Comparison of ENCODE assay signal across 8 cellular contexts in genomic region chr12:6323340-6323994, GRCh38. TPM values are rescaled to one million over a fixed set of nuclear protein-coding genes. Genes with fewer than 3 reads are reported as not detected.
A peak's percentile ranks its signal among the peaks of the same experiment; 100 is the strongest.
DNase-seq lines count a peak whose midpoint lies in the region; ATAC-seq, FAIRE-seq and TF ChIP-seq lines count a peak whose summit lies in the region.

No MANE protein-coding gene starts in this region.

- H2BK5ac ChIP-seq in neuronal stem cell (ENCODE audit: low read length), result peak overlapping the region; percentile 75

- TF ChIP-seq EP300 in A549 (IDR thresholded peaks at IDR 0.05), result no peak

- H3K14ac ChIP-seq in neuronal stem cell (ENCODE audit: low read length), result no peak overlapping the region

- H3K18ac ChIP-seq in neuronal stem cell (ENCODE audit: low read length), result peak overlapping the region; percentile 77

- TF ChIP-seq POLR2A in A549 (IDR thresholded peaks at IDR 0.05; ENCODE audit: low read length), result no peak

- no peak overlapping the region for H3K23ac ChIP-seq in neuronal stem cell (ENCODE audit: low read depth, low read length, poor library complexity)

- peaks cover 2 to 20% of the 10 kb centered on the region in 2 donors for H3K36me3 ChIP-seq in neuronal stem cell (replicated peaks in 1 of 2; ENCODE audit: control insufficient read depth in 2 of 2, insufficient read depth in 2 of 2, low read length in 2 of 2)

- H2BK120ac ChIP-seq in neuronal stem cell (ENCODE audit: low read depth, low read length), result no peak overlapping the region

- no peak overlapping the region for H2AK5ac ChIP-seq in neuronal stem cell (ENCODE audit: low read depth, low read length)

- no peak overlapping the region for H2BK12ac ChIP-seq in neuronal stem cell (ENCODE audit: low read length)

- no peak overlapping the region for H4K8ac ChIP-seq in neuronal stem cell (ENCODE audit: low read depth, low read length)

- H3K27ac ChIP-seq in A549 (peak overlapping the region; percentile 81 to 95), neuronal stem cell (replicated peaks; ENCODE audit: low read length) (peak overlapping the region; percentile 61)

- peak; percentile 72 for TF ChIP-seq CTCF in A549 (IDR thresholded peaks at IDR 0.05)

- H3K4ac ChIP-seq in neuronal stem cell (ENCODE audit: low read length), result no peak overlapping the region

- no peak overlapping the region for H2BK15ac ChIP-seq in neuronal stem cell (ENCODE audit: low read length)

- peak overlapping the region; percentile 80 for H2AFZ ChIP-seq in neuronal stem cell (ENCODE audit: low read length)

- FAIRE-seq in A549 (lab: Jason Lieb, UNC) (peak; percentile 72), frontal cortex (lab: Jason Lieb, UNC) (no peak)

- 27% methylated on average over 14 of the region's 14 CpGs for WGBS in A549 (ENCODE audit: missing lambda C conversion rate)
- whole genome bisulfite sequencing in neuronal stem cell (ENCODE audit: extremely low coverage in 2 of 2, insufficient read length in 2 of 2, insufficient replicate concordance in 1 of 2), 2 donors, result no CpG with 5 or more reads among the region's 14 CpGs

- H3K27me3 ChIP-seq in neuronal stem cell (ENCODE audit: control insufficient read depth in 3 of 3, insufficient read depth in 3 of 3, low read depth in 1 of 3, low read length in 3 of 3), result no peaks in the 10 kb centered on the region

- H3K4me1 ChIP-seq in A549 (peaks cover 93% of the 10 kb centered on the region), neuronal stem cell (ENCODE audit: control insufficient read depth in 2 of 2, insufficient read depth in 1 of 2, low read depth in 1 of 2, low read length in 2 of 2) (peaks cover 23 to 25% of the 10 kb centered on the region in 2 donors)

- peak; percentile 88 to 92 for DNase-seq in A549 (ENCODE audit: low read depth in 1 of 2, low spot score in 1 of 2)
- DNase-seq in GM04504 (ENCODE audit: low read depth), result peak; percentile 89
- peak; percentile 72 for DNase-seq in NOMO-1 treated with DMSO at 0.1 percent for 48 hours (lab: John Stamatoyannopoulos, UW; ENCODE audit: unreplicated experiment)
- peak; percentile 34 for DNase-seq in activated naive CD4-positive, alpha-beta T cell treated with anti-CD3 and anti-CD28 coated beads, Interleukin-2, amount 50 U/mL, for 16 hours
- DNase-seq in frontal cortex (ENCODE audit: low spot score in 2 of 2), result peak; percentile 58 to 78
- no peak for DNase-seq in neuronal stem cell (ENCODE audit: low spot score)
- DNase-seq in NCI-H2029 treated with DMSO at 0.1 percent for 48 hours (lab: John Stamatoyannopoulos, UW), result no peak

- no peak overlapping the region for H4K91ac ChIP-seq in neuronal stem cell (ENCODE audit: low read depth, low read length, poor library complexity)

- H3K79me1 ChIP-seq in neuronal stem cell (ENCODE audit: low read depth, low read length), result no peaks in the 10 kb centered on the region

- TF ChIP-seq RAD21 in A549 (conservative IDR thresholded peaks at IDR 0.05 in 1 of 2, IDR thresholded peaks at IDR 0.05 in 1 of 2), result peak; percentile 61 to 75; a peak in 4 of 5 replicates

- peak overlapping the region; percentile 11; the same call in 1 of the 3 replicates for H3K4me3 ChIP-seq in A549
- H3K4me3 ChIP-seq in neuronal stem cell (ENCODE audit: low read length in 2 of 2), result peak overlapping the region in 1 of 2 donors; percentile 21

- H3K9me3 ChIP-seq in A549 (no peaks in the 10 kb centered on the region), neuronal stem cell (replicated peaks in 1 of 2; ENCODE audit: control insufficient read depth in 2 of 2, insufficient read depth in 1 of 2, low read depth in 1 of 2, low read length in 2 of 2) (no peaks in the 10 kb centered on the region)

- peak; percentile 56 to 67 for ATAC-seq in A549
- ATAC-seq in HG03066 (IDR thresholded peaks at IDR 0.05; ENCODE audit: low read depth, unreplicated experiment), result peak; percentile 78

- CTCF ChIA-PET in A549 (lab: Yijun Ruan, JAX), result interaction anchor here (0.6 to 4.5 kb wide), 44 partner anchors 8 to 545 kb away, joined by 3 to 56 read pairs (median 5); partner anchors contain the start of genes LTBR, TNFRSF1A and VAMP1

- H3K4me2 ChIP-seq in A549, result peak overlapping the region; percentile 64
- H3K4me2 ChIP-seq in neuronal stem cell (ENCODE audit: insufficient read depth, low read length, poor library complexity, severe bottlenecking), result peak overlapping the region; percentile 28

- POLR2A ChIA-PET in A549 (lab: Yijun Ruan, JAX), result interaction anchor here (0.8 to 1.6 kb wide), 7 partner anchors 9 to 214 kb away, joined by 3 to 12 read pairs (median 6); partner anchors contain the start of genes LTBR and VAMP1

- H3K9ac ChIP-seq in neuronal stem cell (ENCODE audit: low read depth, low read length, poor library complexity), result no peak overlapping the region

TF ChIP-seq in A549, 52 proteins besides CTCF, POLR2A, EP300 and RAD21:
- TF ChIP-seq HOXA7 (CRISPR knock-in tag; IDR thresholded peaks at IDR 0.05), result peak; percentile 84; the same call in 1 of the 2 replicates
- TF ChIP-seq POLR2AphosphoS2 (conservative IDR thresholded peaks at IDR 0.05; ENCODE audit: low read length), result 0 out of 2 replicates have a peak, but pooled peaks have one; percentile 49
- TF ChIP-seq CEBPB (IDR thresholded peaks at IDR 0.05), result 0 out of 4 replicates have a peak, but pooled peaks of 1 of the 2 experiments have one; percentile 3
- TF ChIP-seq MAFK (IDR thresholded peaks at IDR 0.05; ENCODE audit: partially characterized antibody), result peak; percentile 97
- TF ChIP-seq TP53 (CRISPR knock-in tag; IDR thresholded peaks at IDR 0.05), result peak; percentile 72; the same call in 1 of the 2 replicates
- TF ChIP-seq EHF (CRISPR knock-in tag; IDR thresholded peaks at IDR 0.05), result no peak
- peak; percentile 54; the same call in 1 of the 2 replicates for TF ChIP-seq JUNB (IDR thresholded peaks at IDR 0.05)
- TF ChIP-seq USF2 (IDR thresholded peaks at IDR 0.05), result no peak
- TF ChIP-seq JUN (IDR thresholded peaks at IDR 0.05), result peak in 1 of 2 experiments; percentile 64; a peak in 2 of 5 replicates
- TF ChIP-seq FOSL2 (IDR thresholded peaks at IDR 0.05), result peak; percentile 70
- TF ChIP-seq FOSL2 (CRISPR knock-in tag; IDR thresholded peaks at IDR 0.05), result peak; percentile 98
- peak; percentile 65 for TF ChIP-seq FOSB (CRISPR knock-in tag; IDR thresholded peaks at IDR 0.05)
- no peak for TF ChIP-seq BHLHE40 (IDR thresholded peaks at IDR 0.05; ENCODE audit: low read depth, low read length)
- TF ChIP-seq MAX (IDR thresholded peaks at IDR 0.05), result no peak
- TF ChIP-seq SMC3 (IDR thresholded peaks at IDR 0.05), result peak; percentile 74
TF ChIP-seq in A549: peak in this region for 10.

RNA-seq across cellular contexts. Expression of gene PLEKHG6, which starts 13.0 kb away (rescaled TPM):
- polyA plus RNA-seq in A549 (2011; rRNA removed) (0.25 and 0.31 TPM in 2 replicates), A549 (2017; fragmentation: RNase III; extraction: RNeasy Plus Mini Kit Qiagen cat#74134 plus additional on column Dnase treatment) (0.15 to 0.29 TPM (median 0.16 TPM) in 3 replicates)
- polyA plus RNA-seq in A549 (2012; cell fraction: cytosol; rRNA removed), result 0.26 and 0.70 TPM in 2 replicates
- 0.26 and 0.33 TPM in 2 replicates for polyA plus RNA-seq in A549 (2012; cell fraction: nucleus; rRNA removed)
- 0.41 and 0.88 TPM in 2 replicates for polyA minus RNA-seq in A549 (2011; rRNA and poly(A)+ RNA removed)
- under 0.01 TPM for total RNA-seq in frontal cortex
- 1.2 TPM for polyA plus RNA-seq in neuronal stem cell (2013, experiment 1 of 2)
- polyA plus RNA-seq in neuronal stem cell (2013, experiment 2 of 2), result 1.3 TPM

RNA-seq across cellular contexts. Expression of gene TNFRSF1A, which starts 18.4 kb away (rescaled TPM):
- 460 and 621 TPM in 2 replicates for polyA plus RNA-seq in A549 (2011; rRNA removed)
- polyA plus RNA-seq in A549 (2012; cell fraction: cytosol; rRNA removed), result 275 and 344 TPM in 2 replicates
- 409 and 455 TPM in 2 replicates for polyA plus RNA-seq in A549 (2012; cell fraction: nucleus; rRNA removed)
- polyA plus RNA-seq in A549 (2017; fragmentation: RNase III; extraction: RNeasy Plus Mini Kit Qiagen cat#74134 plus additional on column Dnase treatment), result 324 to 416 TPM (median 367 TPM) in 3 replicates
- polyA minus RNA-seq in A549 (2011; rRNA and poly(A)+ RNA removed), result 307 and 325 TPM in 2 replicates
- 4.5 TPM for total RNA-seq in frontal cortex
- 35.2 TPM for polyA plus RNA-seq in neuronal stem cell (2013, experiment 1 of 2)
- 34.5 TPM for polyA plus RNA-seq in neuronal stem cell (2013, experiment 2 of 2)

RNA-seq across cellular contexts. Expression of gene SCNN1A, which starts 51.9 kb away (rescaled TPM):
- 7.0 and 7.6 TPM in 2 replicates for polyA plus RNA-seq in A549 (2011; rRNA removed)
- polyA plus RNA-seq in A549 (2012; cell fraction: cytosol; rRNA removed), result 4.2 and 6.8 TPM in 2 replicates
- polyA plus RNA-seq in A549 (2012; cell fraction: nucleus; rRNA removed), result 14.1 and 14.4 TPM in 2 replicates
- 4.3 to 6.0 TPM (median 5.7 TPM) in 3 replicates for polyA plus RNA-seq in A549 (2017; fragmentation: RNase III; extraction: RNeasy Plus Mini Kit Qiagen cat#74134 plus additional on column Dnase treatment)
- polyA minus RNA-seq in A549 (2011; rRNA and poly(A)+ RNA removed), result 6.4 and 12.4 TPM in 2 replicates
- not detected for total RNA-seq in frontal cortex
- polyA plus RNA-seq in neuronal stem cell (2013, experiment 1 of 2), result 0.40 TPM
- 0.68 TPM for polyA plus RNA-seq in neuronal stem cell (2013, experiment 2 of 2)

Comparison
In these comparisons a context has a peak if more than half of its experiments do, and no peak if none do; other contexts are left out.
1. DNase-seq: peak in A549 (2 of 2), GM04504 (single experiment), NOMO-1 treated with DMSO at 0.1 percent for 48 hours (single experiment), activated naive CD4-positive, alpha-beta T cell treated with anti-CD3 and anti-CD28 coated beads, Interleukin-2, amount 50 U/mL, for 16 hours (single experiment) and frontal cortex (2 of 2); none in neuronal stem cell (single experiment) and NCI-H2029 treated with DMSO at 0.1 percent for 48 hours (single experiment).